Comparison of ENCODE assay signal across 13 cellular contexts in genomic region chrX:15680401-15680800, GRCh38. TPM values are rescaled to one million over a fixed set of nuclear protein-coding genes. Genes with fewer than 3 reads are reported as not detected.
DNase-seq lines count a peak whose midpoint lies in the region; ATAC-seq, FAIRE-seq and TF ChIP-seq lines count a peak whose summit lies in the region.
"Had no signal": no experiment of that assay in that cellular context is flagged by ENCODE, and none has a peak within 500 bp of the region (broad histone marks: within the 10 kb centered on the region; RNA-seq: fewer than 3 reads in every experiment).

No MANE protein-coding gene starts in this region.

- H3K36me3 Mint-ChIP-seq in activated CD8-positive, alpha-beta T cell treated with anti-CD3 and anti-CD28 coated beads for 36 hours (ENCODE audit: low read depth) = peaks cover 11% of the 10 kb centered on the region

- H3K27me3 ChIP-seq in kidney epithelial cell (ENCODE audit: control insufficient read depth, insufficient read depth, low read length) = no peaks in the 10 kb centered on the region
- H3K27me3 ChIP-seq: adrenal gland, gastroesophageal sphincter, transverse colon had no signal

- H3K9me3 Mint-ChIP-seq in activated CD8-positive, alpha-beta T cell treated with anti-CD3 and anti-CD28 coated beads for 36 hours = no peaks in the 10 kb centered on the region

- no peak overlapping the region for H3K4me3 Mint-ChIP-seq in activated CD8-positive, alpha-beta T cell treated with anti-CD3 and anti-CD28 coated beads for 36 hours

- ATAC-seq in HG02981 (IDR thresholded peaks at IDR 0.05; ENCODE audit: unreplicated experiment) = peak; percentile 75
- ATAC-seq in activated CD8-positive, alpha-beta T cell treated with anti-CD3 and anti-CD28 coated beads for 36 hours = no peak
- no peak for ATAC-seq in HG02870 (IDR thresholded peaks at IDR 0.05; ENCODE audit: unreplicated experiment)
- ATAC-seq in HG02588 (IDR thresholded peaks at IDR 0.05; ENCODE audit: unreplicated experiment) = no peak
- ATAC-seq: gastroesophageal sphincter had no signal

- CTCF ChIA-PET in activated CD8-positive, alpha-beta T cell treated with anti-CD3 and anti-CD28 coated beads for 36 hours (lab: Charles Lee) = no interaction called here

- no peak overlapping the region for H3K4me3 ChIP-seq in kidney epithelial cell (ENCODE audit: low read depth, low read length)
- H3K4me3 ChIP-seq: adrenal gland, gastroesophageal sphincter, transverse colon had no signal

- TF ChIP-seq CTCF in activated CD8-positive, alpha-beta T cell treated with anti-CD3 and anti-CD28 coated beads for 36 hours (IDR thresholded peaks at IDR 0.05) = no peak
- TF ChIP-seq CTCF in kidney epithelial cell (IDR thresholded peaks at IDR 0.05; ENCODE audit: insufficient read depth, low read length, poor library complexity, severe bottlenecking) = no peak

- intact Hi-C loops in activated CD8-positive, alpha-beta T cell treated with anti-CD3 and anti-CD28 coated beads for 36 hours (cut with micrococcal nuclease) = no loop called here

- H3K36me3 ChIP-seq in kidney epithelial cell (ENCODE audit: control insufficient read depth, insufficient read depth, low read length) = no peaks in the 10 kb centered on the region
- H3K36me3 ChIP-seq: adrenal gland, transverse colon had no signal

- FAIRE-seq in GM18507 (lab: Jason Lieb, UNC) = peak; percentile 71

- H3K4me1 Mint-ChIP-seq in activated CD8-positive, alpha-beta T cell treated with anti-CD3 and anti-CD28 coated beads for 36 hours (ENCODE audit: low read depth) = peaks cover 28% of the 10 kb centered on the region

- peak overlapping the region; percentile 83 for H3K27ac Mint-ChIP-seq in activated CD8-positive, alpha-beta T cell treated with anti-CD3 and anti-CD28 coated beads for 36 hours

- DNase-seq in GM18507 (ENCODE audit: extremely low spot score, insufficient read length, low read depth) (no peak), kidney epithelial cell (ENCODE audit: low read depth) (peak; percentile 44), HT-29 (ENCODE audit: low spot score) (no peak), iPS-NIHi11 (ENCODE audit: low spot score) (no peak)
- DNase-seq in activated CD8-positive, alpha-beta T cell treated with anti-CD3 and anti-CD28 coated beads for 36 hours = peak; percentile 32
- DNase-seq: adrenal gland, DMS79 treated with DMSO at 0.1 percent for 48 hours, NCI-H2171, transverse colon had no signal

- POLR2A ChIA-PET in activated CD8-positive, alpha-beta T cell treated with anti-CD3 and anti-CD28 coated beads for 36 hours (lab: Charles Lee) = no interaction called here

- H3K27me3 Mint-ChIP-seq in activated CD8-positive, alpha-beta T cell treated with anti-CD3 and anti-CD28 coated beads for 36 hours = no peaks in the 10 kb centered on the region

RNA-seq across cellular contexts. Expression of gene CLTRN, which starts 15.8 kb away (rescaled TPM):
- under 1 TPM; 0.38 to 0.58 TPM for total RNA-seq in activated CD8-positive, alpha-beta T cell treated with anti-CD3 and anti-CD28 coated beads for 36 hours
- total RNA-seq in kidney epithelial cell = 0.50 and 2.0 TPM in 2 replicates
- 0.13 TPM in 1 of 2 replicates, not detected in the other for total RNA-seq in HT-29 (2014; rRNA removed; shearing (Covaris generic))

RNA-seq across cellular contexts. Expression of gene CA5B, which starts 57.7 kb away (rescaled TPM):
- total RNA-seq in activated CD8-positive, alpha-beta T cell treated with anti-CD3 and anti-CD28 coated beads for 36 hours = 10 to 100 TPM; 14.1 to 14.4 TPM
- total RNA-seq in kidney epithelial cell = 6.1 and 8.4 TPM in 2 replicates
- 0.71 and 1.8 TPM in 2 replicates for total RNA-seq in HT-29 (2014; rRNA removed; shearing (Covaris generic))

Comparison
In these comparisons a context has a peak if more than half of its experiments do, and no peak if none do; other contexts are left out.
1. DNase-seq: peak in activated CD8-positive, alpha-beta T cell treated with anti-CD3 and anti-CD28 coated beads for 36 hours (single experiment) and kidney epithelial cell (single experiment); none in GM18507 (single experiment), HT-29 (single experiment) and iPS-NIHi11 (single experiment).